In genomic region chr7:148670374-148670773, GRCh38 we compare ENCODE assay signal across 23 cellular contexts. TPM values are rescaled to one million over a fixed set of nuclear protein-coding genes. Genes with fewer than 3 reads are reported as not detected.
DNase-seq lines count a peak whose midpoint lies in the region; ATAC-seq, FAIRE-seq and TF ChIP-seq lines count a peak whose summit lies in the region.
"Had no signal": no experiment of that assay in that cellular context is flagged by ENCODE, and none has a peak within 500 bp of the region (broad histone marks: within the 10 kb centered on the region; RNA-seq: fewer than 3 reads in every experiment).

No MANE protein-coding gene starts in this region.

- H3K27me3 ChIP-seq in DND-41 (ENCODE audit: insufficient read depth, low read length, poor library complexity) (no peaks in the 10 kb centered on the region), astrocyte (ENCODE audit: insufficient read depth, low read length) (no peaks in the 10 kb centered on the region), keratinocyte (ENCODE audit: control insufficient read depth, extremely low read depth, insufficient read depth, low read length) (no peaks in the 10 kb centered on the region)
- H3K27me3 ChIP-seq: Peyer's patch had no signal

- H3K9me1 ChIP-seq in keratinocyte (ENCODE audit: control insufficient read depth, extremely low read depth, insufficient read depth, low read length), result no peaks in the 10 kb centered on the region

- ATAC-seq in DND-41 (ENCODE audit: insufficient read depth, low read depth), result no peak

- H3K4me3 Mint-ChIP-seq in astrocyte (ENCODE audit: unreplicated experiment), result no peak overlapping the region
- H3K4me3 Mint-ChIP-seq: CD14-positive monocyte; CD8-positive, alpha-beta memory T cell; HFFc6 had no signal

- H4K20me1 ChIP-seq in DND-41 (ENCODE audit: insufficient read depth, low read length), result no peaks in the 10 kb centered on the region
- H4K20me1 ChIP-seq in astrocyte (ENCODE audit: insufficient read depth, low read length), result no peaks in the 10 kb centered on the region
- H4K20me1 ChIP-seq in keratinocyte (ENCODE audit: control insufficient read depth, extremely low read depth, insufficient read depth, low read length), result no peaks in the 10 kb centered on the region

- H2AFZ ChIP-seq in DND-41 (ENCODE audit: low read depth, low read length) (peak overlapping the region; percentile 45), astrocyte (ENCODE audit: low read depth, low read length) (no peak overlapping the region), keratinocyte (ENCODE audit: control insufficient read depth, low read length) (no peak overlapping the region)

- H3K79me2 ChIP-seq in DND-41 (ENCODE audit: insufficient read depth, low read length), result no peaks in the 10 kb centered on the region
- H3K79me2 ChIP-seq in astrocyte (ENCODE audit: insufficient read depth, low read length), result no peaks in the 10 kb centered on the region
- no peaks in the 10 kb centered on the region for H3K79me2 ChIP-seq in keratinocyte (ENCODE audit: control insufficient read depth, insufficient read depth, low read length)

- dilution Hi-C loops in keratinocyte (cut with MboI; ENCODE audit: extremely low pct_ligation_motif_present, low sequenced_read_pairs), result no loop called here

- POLR2A ChIA-PET in GM10248 (lab: Yijun Ruan, JAX), result no interaction called here

- H3K36me3 Mint-ChIP-seq in astrocyte (ENCODE audit: low read depth, unreplicated experiment), result no peaks in the 10 kb centered on the region

- H3K9me3 ChIP-seq in DND-41 (ENCODE audit: insufficient read depth, low read length, severe bottlenecking) (peaks cover 11% of the 10 kb centered on the region), astrocyte (ENCODE audit: insufficient read depth, low read depth, low read length) (no peaks in the 10 kb centered on the region), keratinocyte (ENCODE audit: control insufficient read depth, low read depth, low read length) (peaks cover 6% of the 10 kb centered on the region)
- H3K9me3 ChIP-seq: HAP-1, Peyer's patch had no signal

- H3K27ac Mint-ChIP-seq in astrocyte (ENCODE audit: unreplicated experiment), result peak overlapping the region; percentile 0
- H3K27ac Mint-ChIP-seq: CD8-positive, alpha-beta memory T cell; HFFc6 had no signal

- peaks cover 4% of the 10 kb centered on the region for H3K4me1 Mint-ChIP-seq in astrocyte (ENCODE audit: low read depth, unreplicated experiment)
- H3K4me1 Mint-ChIP-seq: CD8-positive, alpha-beta memory T cell had no signal

- no peak for TF ChIP-seq CTCF in DND-41 (IDR thresholded peaks at IDR 0.05; ENCODE audit: borderline replicate concordance, extremely low read depth, low read length, poor library complexity, severe bottlenecking)
- no peak for TF ChIP-seq CTCF in astrocyte (IDR thresholded peaks at IDR 0.05; ENCODE audit: insufficient read depth, low read depth, low read length)
- no peak for TF ChIP-seq CTCF in keratinocyte (optimal IDR thresholded peaks at IDR 0.05 in 1 of 3, IDR thresholded peaks at IDR 0.05 in 1 of 3, conservative IDR thresholded peaks at IDR 0.05 in 1 of 3; ENCODE audit: extremely low read depth in 1 of 3, insufficient read depth in 2 of 3, low read length in 3 of 3)
- no peak for TF ChIP-seq CTCF in GM10248 (IDR thresholded peaks at IDR 0.05; ENCODE audit: control extremely low read depth, extremely low read depth, low read depth, missing control alignments)

- DNase-seq in DND-41, result no peak
- DNase-seq in HT1080 (ENCODE audit: low read depth), result peak; percentile 17
- no peak for DNase-seq in astrocyte (ENCODE audit: low read depth)
- DNase-seq in keratinocyte (ENCODE audit: low read depth, low spot score), result no peak
- no peak for DNase-seq in GM03348 (ENCODE audit: low spot score)
- no peak for DNase-seq in OCI-M1 (lab: John Stamatoyannopoulos, UW)
- DNase-seq in GM10248 (ENCODE audit: extremely low spot score), result no peak
- DNase-seq: CD8-positive, alpha-beta memory T cell; DMS 273 treated with DMSO at 0.1 percent for 48 hours; DMS79; GOT3; HFFc6; NCI-H1048; NCI-H1417 treated with DMSO at 0.1 percent for 48 hours; NCI-H1694 treated with DMSO at 0.1 percent for 48 hours; NCI-H2081; NCI-H2227 treated with DMSO at 0.1 percent for 48 hours; NCI-H526 treated with DMSO at 0.1 percent for 48 hours; Peyer's patch; SHP77 treated with DMSO at 0.1 percent for 48 hours; SW 1271 had no signal

- H3K9ac ChIP-seq in DND-41 (ENCODE audit: low read depth, low read length), result peak overlapping the region; percentile 38
- no peak overlapping the region for H3K9ac ChIP-seq in astrocyte (ENCODE audit: low read length)
- no peak overlapping the region for H3K9ac ChIP-seq in keratinocyte (ENCODE audit: control insufficient read depth, extremely low read depth, insufficient read depth, low read length)

- H3K4me1 ChIP-seq in DND-41 (ENCODE audit: insufficient read depth, low read length) (peaks cover 33% of the 10 kb centered on the region), astrocyte (ENCODE audit: insufficient read depth, low read length) (no peaks in the 10 kb centered on the region), keratinocyte (ENCODE audit: control insufficient read depth, extremely low read depth, insufficient read depth, low read length) (peaks cover 4% of the 10 kb centered on the region)
- H3K4me1 ChIP-seq: HAP-1, Peyer's patch had no signal

- H3K27ac ChIP-seq in DND-41 (ENCODE audit: low read length) (peak overlapping the region; percentile 85), astrocyte (ENCODE audit: low read depth, low read length) (no peak overlapping the region), keratinocyte (ENCODE audit: control insufficient read depth, insufficient read depth, low read length) (no peak overlapping the region)
- H3K27ac ChIP-seq: Peyer's patch had no signal

- H3K36me3 ChIP-seq in DND-41 (ENCODE audit: insufficient read depth, low read length) (no peaks in the 10 kb centered on the region), astrocyte (ENCODE audit: insufficient read depth, low read length) (no peaks in the 10 kb centered on the region), keratinocyte (ENCODE audit: control insufficient read depth in 2 of 2, extremely low read depth in 1 of 2, insufficient read depth in 2 of 2, low read length in 2 of 2) (no peaks in the 10 kb centered on the region)
- H3K36me3 ChIP-seq: HAP-1, Peyer's patch had no signal

- H3K9me3 Mint-ChIP-seq in astrocyte (ENCODE audit: unreplicated experiment), result peaks cover 4% of the 10 kb centered on the region
- H3K9me3 Mint-ChIP-seq: HFFc6 had no signal

- FAIRE-seq in astrocyte (lab: Jason Lieb, UNC) (peak; percentile 54), keratinocyte (lab: Jason Lieb, UNC) (peak; percentile 34)

- H3K4me2 ChIP-seq in DND-41 (ENCODE audit: insufficient read depth, low read length) (peak overlapping the region; percentile 33; the same call in 1 of the 2 replicates), astrocyte (ENCODE audit: low read length) (no peak overlapping the region), keratinocyte (ENCODE audit: control insufficient read depth, extremely low read depth, insufficient read depth, low read depth, low read length) (no peak overlapping the region)

- no peaks in the 10 kb centered on the region for H3K27me3 Mint-ChIP-seq in astrocyte (ENCODE audit: low read depth, unreplicated experiment)

- CTCF ChIA-PET in GM10248 (lab: Yijun Ruan, JAX), result interaction anchor here (1.2 kb wide), 1 partner anchor 16 kb away, joined by 5 read pairs; no protein-coding TSS in a partner anchor

- H3K4me3 ChIP-seq in DND-41 (ENCODE audit: low read depth in 1 of 2, low read length in 2 of 2), result no peak overlapping the region
- no peak overlapping the region for H3K4me3 ChIP-seq in astrocyte (ENCODE audit: insufficient read depth, low read depth, low read length)
- H3K4me3 ChIP-seq in keratinocyte (ENCODE audit: control insufficient read depth in 2 of 3, extremely low read depth in 1 of 3, insufficient read depth in 2 of 3, low read depth in 1 of 3, low read length in 3 of 3), result no peak overlapping the region
- H3K4me3 ChIP-seq: HAP-1, Peyer's patch had no signal

RNA-seq across cellular contexts. Expression of gene CUL1, which starts 28.3 kb away (rescaled TPM):
- total RNA-seq in HT1080 (2014; rRNA removed; shearing (Covaris generic)), result 41.9 and 49.3 TPM in 2 replicates
- 49.1 and 50.9 TPM in 2 replicates for polyA plus RNA-seq in HT1080 (2015; cell fraction: cytosol; rRNA removed)
- 50.0 and 50.4 TPM in 2 replicates for polyA plus RNA-seq in HT1080 (2015; cell fraction: nucleus; rRNA removed)
- 56.3 and 60.2 TPM in 2 replicates for total RNA-seq in astrocyte
- polyA plus RNA-seq in keratinocyte, result 42.5 to 55.4 TPM (median 50.7 TPM) in 3 replicates
- polyA plus RNA-seq in keratinocyte (2011; ENCODE audit: low read depth), result 38.5 TPM
- 33.8 and 46.0 TPM in 2 replicates for polyA plus RNA-seq in keratinocyte (2011; cell fraction: cytosol; rRNA removed)
- polyA plus RNA-seq in keratinocyte (2011; cell fraction: nucleus; rRNA removed), result 48.2 and 55.5 TPM in 2 replicates
- 40.6 and 44.6 TPM in 2 replicates for polyA plus RNA-seq in keratinocyte (2012; ENCODE audit: low replicate concordance)
- polyA minus RNA-seq in keratinocyte, result 16.9 to 51.3 TPM (median 39.4 TPM) in 3 replicates
- 32.8 TPM for polyA minus RNA-seq in keratinocyte (2011; cell fraction: cytosol; rRNA and poly(A)+ RNA removed)
- 26.4 and 46.0 TPM in 2 replicates for polyA minus RNA-seq in keratinocyte (2011; cell fraction: nucleus; rRNA and poly(A)+ RNA removed)
